1 cellular context compared by ENCODE assay signal in genomic region chr16:22321340-22322001, GRCh38.
TF ChIP-seq lines count a peak whose summit lies in the region.

No MANE protein-coding gene starts in this region.

TF ChIP-seq in HepG2, 621 proteins besides CTCF, POLR2A, EP300 and RAD21 (continued from another document and continues in another):
- TF ChIP-seq NR2C2 (CRISPR knock-in tag; IDR thresholded peaks at IDR 0.05; ENCODE audit: borderline replicate concordance): no peak
- TF ChIP-seq ZNF781 (CRISPR knock-in tag; IDR thresholded peaks at IDR 0.05; ENCODE audit: borderline replicate concordance, not compliant biosample characterization): no peak
- no peak for TF ChIP-seq ZNF329 (CRISPR knock-in tag; IDR thresholded peaks at IDR 0.05; ENCODE audit: low read depth)
- no peak for TF ChIP-seq ZSCAN12 (CRISPR knock-in tag; IDR thresholded peaks at IDR 0.05)
- TF ChIP-seq ARID4A (CRISPR knock-in tag; IDR thresholded peaks at IDR 0.05; ENCODE audit: borderline replicate concordance): 0 out of 2 replicates have a peak, but pooled peaks have one; percentile 19
- 0 out of 2 replicates have a peak, but pooled peaks have one; percentile 39 for TF ChIP-seq IRF2 (CRISPR knock-in tag; IDR thresholded peaks at IDR 0.05)
- TF ChIP-seq ZNF343 (CRISPR knock-in tag; IDR thresholded peaks at IDR 0.05): no peak
- peak; percentile 33; the same call in 1 of the 2 replicates for TF ChIP-seq KDM5B (CRISPR knock-in tag; IDR thresholded peaks at IDR 0.05; ENCODE audit: borderline replicate concordance)
- peak; percentile 34; the same call in 1 of the 2 replicates for TF ChIP-seq ZNF331 (CRISPR knock-in tag; IDR thresholded peaks at IDR 0.05)
- TF ChIP-seq, protein P1, sequence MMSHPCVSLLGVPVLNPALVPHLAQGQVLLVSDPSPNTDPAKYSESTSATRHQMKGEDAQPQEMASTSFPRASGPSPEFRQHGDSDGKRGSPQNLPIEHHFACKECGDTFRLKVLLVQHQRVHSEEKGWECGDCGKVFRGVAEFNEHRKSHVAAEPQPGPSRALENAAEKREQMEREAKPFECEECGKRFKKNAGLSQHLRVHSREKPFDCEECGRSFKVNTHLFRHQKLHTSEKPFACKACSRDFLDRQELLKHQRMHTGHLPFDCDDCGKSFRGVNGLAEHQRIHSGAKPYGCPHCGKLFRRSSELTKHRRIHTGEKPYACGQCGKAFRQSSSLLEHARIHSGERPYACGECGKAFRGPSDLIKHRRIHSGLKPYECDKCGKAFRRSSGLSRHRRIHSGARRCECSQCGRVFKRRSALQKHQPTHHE (CRISPR knock-in tag; IDR thresholded peaks at IDR 0.05; ENCODE audit: borderline replicate concordance): no peak
- peak; percentile 62; the same call in 1 of the 2 replicates for TF ChIP-seq ZNF205 (CRISPR knock-in tag; IDR thresholded peaks at IDR 0.05)
- TF ChIP-seq, protein P2, sequence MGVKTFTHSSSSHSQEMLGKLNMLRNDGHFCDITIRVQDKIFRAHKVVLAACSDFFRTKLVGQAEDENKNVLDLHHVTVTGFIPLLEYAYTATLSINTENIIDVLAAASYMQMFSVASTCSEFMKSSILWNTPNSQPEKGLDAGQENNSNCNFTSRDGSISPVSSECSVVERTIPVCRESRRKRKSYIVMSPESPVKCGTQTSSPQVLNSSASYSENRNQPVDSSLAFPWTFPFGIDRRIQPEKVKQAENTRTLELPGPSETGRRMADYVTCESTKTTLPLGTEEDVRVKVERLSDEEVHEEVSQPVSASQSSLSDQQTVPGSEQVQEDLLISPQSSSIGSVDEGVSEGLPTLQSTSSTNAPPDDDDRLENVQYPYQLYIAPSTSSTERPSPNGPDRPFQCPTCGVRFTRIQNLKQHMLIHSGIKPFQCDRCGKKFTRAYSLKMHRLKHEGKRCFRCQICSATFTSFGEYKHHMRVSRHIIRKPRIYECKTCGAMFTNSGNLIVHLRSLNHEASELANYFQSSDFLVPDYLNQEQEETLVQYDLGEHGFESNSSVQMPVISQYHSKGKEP (CRISPR knock-in tag; IDR thresholded peaks at IDR 0.05): no peak
- no peak for TF ChIP-seq TERF1 (CRISPR knock-in tag; IDR thresholded peaks at IDR 0.05)
- no peak for TF ChIP-seq ZNF10 (CRISPR knock-in tag; IDR thresholded peaks at IDR 0.05; ENCODE audit: borderline replicate concordance, low read depth)
- TF ChIP-seq ZNF766 (CRISPR knock-in tag; IDR thresholded peaks at IDR 0.05; ENCODE audit: borderline replicate concordance): no peak
- no peak for TF ChIP-seq KLF15 (CRISPR knock-in tag; IDR thresholded peaks at IDR 0.05; ENCODE audit: borderline replicate concordance)
- TF ChIP-seq, protein P3, sequence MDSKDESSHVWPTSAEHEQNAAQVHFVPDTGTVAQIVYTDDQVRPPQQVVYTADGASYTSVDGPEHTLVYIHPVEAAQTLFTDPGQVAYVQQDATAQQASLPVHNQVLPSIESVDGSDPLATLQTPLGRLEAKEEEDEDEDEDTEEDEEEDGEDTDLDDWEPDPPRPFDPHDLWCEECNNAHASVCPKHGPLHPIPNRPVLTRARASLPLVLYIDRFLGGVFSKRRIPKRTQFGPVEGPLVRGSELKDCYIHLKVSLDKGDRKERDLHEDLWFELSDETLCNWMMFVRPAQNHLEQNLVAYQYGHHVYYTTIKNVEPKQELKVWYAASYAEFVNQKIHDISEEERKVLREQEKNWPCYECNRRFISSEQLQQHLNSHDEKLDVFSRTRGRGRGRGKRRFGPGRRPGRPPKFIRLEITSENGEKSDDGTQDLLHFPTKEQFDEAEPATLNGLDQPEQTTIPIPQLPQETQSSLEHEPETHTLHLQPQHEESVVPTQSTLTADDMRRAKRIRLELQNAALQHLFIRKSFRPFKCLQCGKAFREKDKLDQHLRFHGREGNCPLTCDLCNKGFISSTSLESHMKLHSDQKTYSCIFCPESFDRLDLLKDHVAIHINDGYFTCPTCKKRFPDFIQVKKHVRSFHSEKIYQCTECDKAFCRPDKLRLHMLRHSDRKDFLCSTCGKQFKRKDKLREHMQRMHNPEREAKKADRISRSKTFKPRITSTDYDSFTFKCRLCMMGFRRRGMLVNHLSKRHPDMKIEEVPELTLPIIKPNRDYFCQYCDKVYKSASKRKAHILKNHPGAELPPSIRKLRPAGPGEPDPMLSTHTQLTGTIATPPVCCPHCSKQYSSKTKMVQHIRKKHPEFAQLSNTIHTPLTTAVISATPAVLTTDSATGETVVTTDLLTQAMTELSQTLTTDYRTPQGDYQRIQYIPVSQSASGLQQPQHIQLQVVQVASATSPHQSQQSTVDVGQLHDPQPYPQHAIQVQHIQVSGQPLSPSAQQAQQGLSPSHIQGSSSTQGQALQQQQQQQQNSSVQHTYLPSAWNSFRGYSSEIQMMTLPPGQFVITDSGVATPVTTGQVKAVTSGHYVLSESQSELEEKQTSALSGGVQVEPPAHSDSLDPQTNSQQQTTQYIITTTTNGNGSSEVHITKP (CRISPR knock-in tag; IDR thresholded peaks at IDR 0.05; ENCODE audit: low read depth): no peak
- TF ChIP-seq ZNF260 (CRISPR knock-in tag; IDR thresholded peaks at IDR 0.05; ENCODE audit: borderline replicate concordance, low read depth): no peak
- TF ChIP-seq, protein P4, sequence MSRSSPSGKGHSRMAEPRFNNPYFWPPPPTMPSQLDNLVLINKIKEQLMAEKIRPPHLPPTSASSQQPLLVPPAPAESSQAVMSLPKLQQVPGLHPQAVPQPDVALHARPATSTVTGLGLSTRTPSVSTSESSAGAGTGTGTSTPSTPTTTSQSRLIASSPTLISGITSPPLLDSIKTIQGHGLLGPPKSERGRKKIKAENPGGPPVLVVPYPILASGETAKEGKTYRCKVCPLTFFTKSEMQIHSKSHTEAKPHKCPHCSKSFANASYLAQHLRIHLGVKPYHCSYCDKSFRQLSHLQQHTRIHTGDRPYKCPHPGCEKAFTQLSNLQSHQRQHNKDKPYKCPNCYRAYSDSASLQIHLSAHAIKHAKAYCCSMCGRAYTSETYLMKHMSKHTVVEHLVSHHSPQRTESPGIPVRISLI (CRISPR knock-in tag; IDR thresholded peaks at IDR 0.05; ENCODE audit: borderline replicate concordance): no peak
- TF ChIP-seq, protein P5, sequence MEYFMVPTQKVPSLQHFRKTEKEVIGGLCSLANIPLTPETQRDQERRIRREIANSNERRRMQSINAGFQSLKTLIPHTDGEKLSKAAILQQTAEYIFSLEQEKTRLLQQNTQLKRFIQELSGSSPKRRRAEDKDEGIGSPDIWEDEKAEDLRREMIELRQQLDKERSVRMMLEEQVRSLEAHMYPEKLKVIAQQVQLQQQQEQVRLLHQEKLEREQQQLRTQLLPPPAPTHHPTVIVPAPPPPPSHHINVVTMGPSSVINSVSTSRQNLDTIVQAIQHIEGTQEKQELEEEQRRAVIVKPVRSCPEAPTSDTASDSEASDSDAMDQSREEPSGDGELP (IDR thresholded peaks at IDR 0.05; ENCODE audit: borderline replicate concordance, low read depth): no peak
- TF ChIP-seq CREBL2 (CRISPR knock-in tag; IDR thresholded peaks at IDR 0.05; ENCODE audit: borderline replicate concordance): no peak
- TF ChIP-seq RERE (CRISPR knock-in tag; IDR thresholded peaks at IDR 0.05; ENCODE audit: low read depth): no peak
- TF ChIP-seq MED1 (CRISPR knock-in tag; IDR thresholded peaks at IDR 0.05): peak; percentile 44; the same call in 1 of the 2 replicates
- TF ChIP-seq ZNF644 (CRISPR knock-in tag; IDR thresholded peaks at IDR 0.05; ENCODE audit: low read depth): no peak
- peak; percentile 75; the same call in 1 of the 2 replicates for TF ChIP-seq SMAD3 (CRISPR knock-in tag; IDR thresholded peaks at IDR 0.05)
- no peak for TF ChIP-seq ZNF777 (CRISPR knock-in tag; IDR thresholded peaks at IDR 0.05)
- TF ChIP-seq ZNF615 (CRISPR knock-in tag; IDR thresholded peaks at IDR 0.05; ENCODE audit: borderline replicate concordance): no peak
- no peak for TF ChIP-seq ZNF543 (CRISPR knock-in tag; IDR thresholded peaks at IDR 0.05)
- no peak for TF ChIP-seq ZNF782 (CRISPR knock-in tag; IDR thresholded peaks at IDR 0.05; ENCODE audit: borderline replicate concordance)
- TF ChIP-seq ERF (CRISPR knock-in tag; IDR thresholded peaks at IDR 0.05): peak; percentile 74; the same call in 1 of the 2 replicates
- TF ChIP-seq NFYC (CRISPR knock-in tag; IDR thresholded peaks at IDR 0.05): no peak
- TF ChIP-seq, protein P6, sequence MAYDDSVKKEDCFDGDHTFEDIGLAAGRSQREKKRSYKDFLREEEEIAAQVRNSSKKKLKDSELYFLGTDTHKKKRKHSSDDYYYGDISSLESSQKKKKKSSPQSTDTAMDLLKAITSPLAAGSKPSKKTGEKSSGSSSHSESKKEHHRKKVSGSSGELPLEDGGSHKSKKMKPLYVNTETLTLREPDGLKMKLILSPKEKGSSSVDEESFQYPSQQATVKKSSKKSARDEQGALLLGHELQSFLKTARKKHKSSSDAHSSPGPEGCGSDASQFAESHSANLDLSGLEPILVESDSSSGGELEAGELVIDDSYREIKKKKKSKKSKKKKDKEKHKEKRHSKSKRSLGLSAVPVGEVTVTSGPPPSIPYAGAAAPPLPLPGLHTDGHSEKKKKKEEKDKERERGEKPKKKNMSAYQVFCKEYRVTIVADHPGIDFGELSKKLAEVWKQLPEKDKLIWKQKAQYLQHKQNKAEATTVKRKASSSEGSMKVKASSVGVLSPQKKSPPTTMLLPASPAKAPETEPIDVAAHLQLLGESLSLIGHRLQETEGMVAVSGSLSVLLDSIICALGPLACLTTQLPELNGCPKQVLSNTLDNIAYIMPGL (CRISPR knock-in tag; IDR thresholded peaks at IDR 0.05; ENCODE audit: borderline replicate concordance in 1 of 2, low read depth in 1 of 2): peak; percentile 36 to 79; a peak in 1 of 4 replicates
- 0 out of 2 replicates have a peak, but pooled peaks have one; percentile 16 for TF ChIP-seq EED (CRISPR knock-in tag; IDR thresholded peaks at IDR 0.05)
- no peak for TF ChIP-seq RFX3 (CRISPR knock-in tag; IDR thresholded peaks at IDR 0.05)
- TF ChIP-seq ESRRA (CRISPR knock-in tag; IDR thresholded peaks at IDR 0.05; ENCODE audit: low read depth): no peak
